Comparison of ENCODE assay signal across 1 cellular context in genomic region chr14:100213956-100214767, GRCh38.
TF ChIP-seq lines count a peak whose summit lies in the region.

No MANE protein-coding gene starts in this region.

TF ChIP-seq in HepG2, 621 proteins besides CTCF, POLR2A, EP300 and RAD21 (continued from another document and continues in another):
- no peak for TF ChIP-seq ZNF101 (CRISPR knock-in tag; IDR thresholded peaks at IDR 0.05; ENCODE audit: borderline replicate concordance, low read depth)
- TF ChIP-seq ZNF672 (CRISPR knock-in tag; IDR thresholded peaks at IDR 0.05): no peak
- TF ChIP-seq ZBTB39 (CRISPR knock-in tag; IDR thresholded peaks at IDR 0.05): no peak
- no peak for TF ChIP-seq ZNF17 (CRISPR knock-in tag; IDR thresholded peaks at IDR 0.05)
- no peak for TF ChIP-seq ZNF75D (CRISPR knock-in tag; IDR thresholded peaks at IDR 0.05; ENCODE audit: borderline replicate concordance)
- peak; percentile 63; the same call in 1 of the 2 replicates for TF ChIP-seq AHR (CRISPR knock-in tag; IDR thresholded peaks at IDR 0.05)
- TF ChIP-seq PRDM15 (CRISPR knock-in tag; IDR thresholded peaks at IDR 0.05): peak; percentile 68; the same call in 1 of the 2 replicates
- no peak for TF ChIP-seq CREB1 (IDR thresholded peaks at IDR 0.05)
- no peak for TF ChIP-seq CREB1 (CRISPR knock-in tag; IDR thresholded peaks at IDR 0.05)
- peak; percentile 77 for TF ChIP-seq MYPOP (CRISPR knock-in tag; IDR thresholded peaks at IDR 0.05)
- TF ChIP-seq ZFP36L2 (CRISPR knock-in tag; IDR thresholded peaks at IDR 0.05): no peak
- no peak; the same call in 1 of the 2 replicates for TF ChIP-seq ZNF33B (CRISPR knock-in tag; IDR thresholded peaks at IDR 0.05)
- TF ChIP-seq NKX3-1 (CRISPR knock-in tag; IDR thresholded peaks at IDR 0.05): peak; percentile 87; the same call in 1 of the 2 replicates
- TF ChIP-seq ZBTB7A (CRISPR knock-in tag; IDR thresholded peaks at IDR 0.05): 0 out of 2 replicates have a peak, but pooled peaks have one; percentile 31
- TF ChIP-seq TEF (CRISPR knock-in tag; IDR thresholded peaks at IDR 0.05): 0 out of 2 replicates have a peak, but pooled peaks have one; percentile 24
- TF ChIP-seq SNAPC5 (CRISPR knock-in tag; IDR thresholded peaks at IDR 0.05; ENCODE audit: borderline replicate concordance): peak; percentile 76; the same call in 1 of the 2 replicates
- TF ChIP-seq GPBP1L1 (CRISPR knock-in tag; IDR thresholded peaks at IDR 0.05): no peak
- TF ChIP-seq FOSL1 (CRISPR knock-in tag; IDR thresholded peaks at IDR 0.05; ENCODE audit: borderline replicate concordance): no peak
- peak; percentile 40; the same call in 1 of the 2 replicates for TF ChIP-seq ZNF230 (CRISPR knock-in tag; IDR thresholded peaks at IDR 0.05)
- TF ChIP-seq ZNF318 (CRISPR knock-in tag; IDR thresholded peaks at IDR 0.05): no peak
- 0 out of 2 replicates have a peak, but pooled peaks have one; percentile 9 for TF ChIP-seq NR1H2 (CRISPR knock-in tag; IDR thresholded peaks at IDR 0.05; ENCODE audit: borderline replicate concordance, low read depth)
- TF ChIP-seq ATRX (CRISPR knock-in tag; IDR thresholded peaks at IDR 0.05; ENCODE audit: borderline replicate concordance): no peak
- TF ChIP-seq NCOA5 (CRISPR knock-in tag; IDR thresholded peaks at IDR 0.05): no peak
- TF ChIP-seq ZC3H13 (CRISPR knock-in tag; IDR thresholded peaks at IDR 0.05): peak; percentile 73
- peak; percentile 81; the same call in 1 of the 2 replicates for TF ChIP-seq ZSCAN20 (CRISPR knock-in tag; IDR thresholded peaks at IDR 0.05; ENCODE audit: borderline replicate concordance)
- peak; percentile 65 for TF ChIP-seq IKZF5 (CRISPR knock-in tag; IDR thresholded peaks at IDR 0.05)
- TF ChIP-seq HMGA1 (CRISPR knock-in tag; conservative IDR thresholded peaks at IDR 0.05): no peak
- 0 out of 2 replicates have a peak, but pooled peaks have one; percentile 89 for TF ChIP-seq GLI4 (CRISPR knock-in tag; IDR thresholded peaks at IDR 0.05; ENCODE audit: borderline replicate concordance)
- TF ChIP-seq ATM (IDR thresholded peaks at IDR 0.05; ENCODE audit: borderline replicate concordance): no peak
- no peak; the same call in 1 of the 2 replicates for TF ChIP-seq PHF20 (CRISPR knock-in tag; IDR thresholded peaks at IDR 0.05)
- TF ChIP-seq ZNF20 (CRISPR knock-in tag; IDR thresholded peaks at IDR 0.05): no peak
- TF ChIP-seq ARHGAP35 (CRISPR knock-in tag; IDR thresholded peaks at IDR 0.05; ENCODE audit: borderline replicate concordance): peak; percentile 69; the same call in 1 of the 2 replicates
- no peak for TF ChIP-seq ZMYM3 (CRISPR knock-in tag; IDR thresholded peaks at IDR 0.05)
- TF ChIP-seq MLXIP (CRISPR knock-in tag; IDR thresholded peaks at IDR 0.05; ENCODE audit: borderline replicate concordance): peak; percentile 30; the same call in 1 of the 2 replicates
- no peak for TF ChIP-seq PLRG1 (conservative IDR thresholded peaks at IDR 0.05)
- TF ChIP-seq XRCC5 (optimal IDR thresholded peaks at IDR 0.05; ENCODE audit: low read length): no peak
- TF ChIP-seq MIER3 (CRISPR knock-in tag; IDR thresholded peaks at IDR 0.05; ENCODE audit: borderline replicate concordance): 0 out of 2 replicates have a peak, but pooled peaks have one; percentile 9
